ENCODE assay signal across 10 cellular contexts in the genomic region with DNA sequence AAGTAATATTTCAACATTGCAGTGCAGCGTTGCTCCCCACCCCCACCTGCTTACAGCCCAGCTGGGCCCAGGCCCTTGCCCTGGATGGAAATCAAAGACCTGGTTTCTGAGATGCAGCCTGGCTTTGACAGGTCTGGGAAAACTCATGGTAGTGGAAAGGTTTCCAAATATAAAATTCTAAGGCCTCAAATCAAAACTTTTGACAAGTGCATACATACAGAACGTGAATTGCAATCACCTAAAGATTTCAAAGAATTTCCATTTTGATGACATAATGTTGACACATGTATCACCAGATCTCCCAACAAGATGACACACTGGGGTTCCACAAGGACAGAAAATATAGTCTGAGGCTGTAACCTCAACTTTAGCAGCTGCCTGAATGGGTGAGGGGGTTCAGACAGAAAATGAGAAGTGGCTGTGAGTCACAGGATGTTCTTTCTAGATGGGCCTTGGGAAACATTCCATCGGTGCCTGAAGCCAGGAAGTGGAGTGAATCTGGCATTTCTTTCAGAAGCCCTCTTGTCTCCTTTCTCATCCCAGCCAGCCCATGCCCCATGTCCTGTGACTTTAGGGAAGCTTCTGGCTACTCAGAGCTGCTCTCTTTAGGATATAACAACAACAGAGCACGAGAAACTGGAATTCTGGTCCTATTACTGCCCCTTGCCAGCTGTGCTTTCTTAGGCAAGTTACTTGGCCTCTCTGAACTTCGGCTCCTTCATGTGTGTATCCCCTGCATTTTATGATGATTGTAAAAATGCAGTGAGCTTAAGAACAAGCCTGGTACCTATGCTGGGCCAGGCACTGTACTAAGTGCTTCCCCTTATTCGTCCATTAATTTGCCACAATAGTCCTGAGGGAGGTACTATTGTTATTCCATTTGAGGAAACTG. TPM values are rescaled to one million over a fixed set of nuclear protein-coding genes. Genes with fewer than 3 reads are reported as not detected.
DNase-seq lines count a peak whose midpoint lies in the region; ATAC-seq, FAIRE-seq and TF ChIP-seq lines count a peak whose summit lies in the region.
"Had no signal": no experiment of that assay in that cellular context is flagged by ENCODE, and none has a peak within 500 bp of the region (broad histone marks: within the 10 kb centered on the region; RNA-seq: fewer than 3 reads in every experiment).

No MANE protein-coding gene starts in this region.

- intact Hi-C loops in mammary epithelial cell (cut with micrococcal nuclease) (no loop called here), HepG2 (cut with micrococcal nuclease; ENCODE audit: unreplicated experiment) (no loop called here), transverse colon (cut with DNase I; ENCODE audit: low total_unique reads) (no loop called here)

- TF ChIP-seq POLR2A in HepG2 (IDR thresholded peaks at IDR 0.05; ENCODE audit: insufficient read depth in 1 of 2, low read depth in 2 of 2, low read length in 2 of 2) (no peak), transverse colon (IDR thresholded peaks at IDR 0.05) (no peak)

- H3K79me2 ChIP-seq in mammary epithelial cell (ENCODE audit: insufficient read depth, low read length) (peaks cover 6% of the 10 kb centered on the region), HepG2 (ENCODE audit: insufficient read depth, low read length) (peaks cover 56% of the 10 kb centered on the region)

- BruUV-seq in mammary epithelial cell (replicated peaks; lab: Mats Ljungman, UMichigan) = TSS peak; percentile 84
- BruUV-seq in HepG2 (replicated peaks; lab: Mats Ljungman, UMichigan) = TSS peak; percentile 2

- H3K27me3 ChIP-seq in mammary epithelial cell (ENCODE audit: insufficient read depth, low read length) (no peaks in the 10 kb centered on the region), HepG2 (ENCODE audit: control insufficient read depth in 1 of 2, insufficient read depth in 2 of 2, low read length in 2 of 2) (no peaks in the 10 kb centered on the region), transverse colon (no peaks in the 10 kb centered on the region)

- CTCF ChIA-PET in mammary epithelial cell (lab: Charles Lee; ENCODE audit: low non-redundant PET) = interaction anchor here (0.8 kb wide), 1 partner anchor 77 kb away, joined by 4 read pairs; no protein-coding TSS in a partner anchor
- CTCF ChIA-PET in HepG2 (lab: Yijun Ruan, JAX; ENCODE audit: low intra/inter-chr PET ratio, low total read pairs) = no interaction called here

- H3K9ac ChIP-seq in mammary epithelial cell (ENCODE audit: insufficient read depth, low read length) = no peak overlapping the region
- no peak overlapping the region for H3K9ac ChIP-seq in HepG2 (ENCODE audit: insufficient read depth, low read depth, low read length)
- H3K9ac ChIP-seq: KMS-11 had no signal

- ATAC-seq in activated T-cell treated with anti-CD3 and anti-CD28 coated beads, Interleukin-2, amount 50 U/mL, for 72 hours (replicated peaks in 1 of 2) = peak; percentile 57 to 63
- ATAC-seq in HepG2 = no peak; the same call in 1 of the 3 replicates
- no peak for ATAC-seq in GM19467 (IDR thresholded peaks at IDR 0.05; ENCODE audit: unreplicated experiment)
- no peak for ATAC-seq in GM21825 (IDR thresholded peaks at IDR 0.05; ENCODE audit: unreplicated experiment)

- peak overlapping the region; percentile 27 for H3K4me2 ChIP-seq in mammary epithelial cell (ENCODE audit: insufficient read depth, low read depth, low read length)
- H3K4me2 ChIP-seq in HepG2 (ENCODE audit: low read depth, low read length) = no peak overlapping the region
- H3K4me2 ChIP-seq: KMS-11 had no signal

- H3K9me3 Mint-ChIP-seq in activated T-cell treated with anti-CD3 and anti-CD28 coated beads, Interleukin-2, amount 50 U/mL, for 72 hours = no peaks in the 10 kb centered on the region
- no peaks in the 10 kb centered on the region for H3K9me3 Mint-ChIP-seq in activated T-cell treated with anti-CD3 and anti-CD28 coated beads, Interleukin-2, amount 50 U/mL, for 24 hours
- H3K9me3 Mint-ChIP-seq: central memory CD8-positive, alpha-beta T cell had no signal

- H2AFZ ChIP-seq in mammary epithelial cell (ENCODE audit: low read depth, low read length) (peak overlapping the region; percentile 41), HepG2 (ENCODE audit: low read length) (no peak overlapping the region)

- WGBS in mammary epithelial cell (ENCODE audit: low coverage, missing lambda C conversion rate) = 27% methylated on average over 6 of the region's 6 CpGs
- WGBS in HepG2 (ENCODE audit: low lambda C conversion rate) = 68% methylated on average over 6 of the region's 6 CpGs
- whole genome bisulfite sequencing in transverse colon (ENCODE audit: low coverage in 1 of 2), 2 donors = 48 to 62% methylated on average over 2 to 6 of the region's 6 CpGs

- POLR2A ChIA-PET in HepG2 (lab: Yijun Ruan, JAX) = interaction anchor here (0.9 kb wide), 1 partner anchor 13 kb away, joined by 3 read pairs; no protein-coding TSS in a partner anchor

- H3K4me3 Mint-ChIP-seq in activated T-cell treated with anti-CD3 and anti-CD28 coated beads, Interleukin-2, amount 50 U/mL, for 72 hours = no peak overlapping the region
- no peak overlapping the region for H3K4me3 Mint-ChIP-seq in activated T-cell treated with anti-CD3 and anti-CD28 coated beads, Interleukin-2, amount 50 U/mL, for 24 hours
- H3K4me3 Mint-ChIP-seq: central memory CD8-positive, alpha-beta T cell had no signal

- TF ChIP-seq EP300 in HepG2 (IDR thresholded peaks at IDR 0.05; ENCODE audit: low read depth in 2 of 2, low read length in 2 of 2) = no peak
- peak; percentile 43; the same call in 1 of the 2 replicates for TF ChIP-seq EP300 in HepG2 (CRISPR knock-in tag; IDR thresholded peaks at IDR 0.05; ENCODE audit: borderline replicate concordance)
- peak; percentile 60 for TF ChIP-seq EP300 in transverse colon (IDR thresholded peaks at IDR 0.05; ENCODE audit: low read depth)

- in situ Hi-C loops in mammary epithelial cell (cut with MboI; ENCODE audit: low sequenced_read_pairs in 2 of 2) (loop anchor here in 1 of 2 donors (25.0 kb wide), 2 partner anchors 289 to 539 kb away; no protein-coding TSS in a partner anchor), HepG2 (cut with HindIII; ENCODE audit: extremely low pct_ligation_motif_present, low pct_unique_long_range_greater_than_20kb) (no loop called here), transverse colon (cut with MboI; ENCODE audit: low pct_ligation_motif_present in 1 of 4, low pct_unique_long_range_greater_than_20kb in 1 of 4, low sequenced_read_pairs in 3 of 4) (loop anchor here in 1 of 4 donors (25.0 kb wide), 1 partner anchor 539 kb away; no protein-coding TSS in a partner anchor)

- dilution Hi-C loops in mammary epithelial cell (cut with HindIII; ENCODE audit: low sequenced_read_pairs) = no loop called here

- H3K27ac ChIP-seq in mammary epithelial cell (ENCODE audit: insufficient read depth, low read depth, low read length) (peak overlapping the region; percentile 68), HepG2 (ENCODE audit: extremely low read length, insufficient read depth, low read length) (peak overlapping the region; percentile 29), transverse colon (peak overlapping the region; percentile 60 to 81 (median 72))
- H3K27ac ChIP-seq: KMS-11 had no signal

- H3K4me1 ChIP-seq in mammary epithelial cell (ENCODE audit: insufficient read depth, low read length) (peaks cover 54% of the 10 kb centered on the region), HepG2 (ENCODE audit: insufficient read depth, low read length) (peaks cover 71% of the 10 kb centered on the region), transverse colon (peaks cover 28 to 60% (median 37%) of the 10 kb centered on the region in 4 donors)

- no peak overlapping the region for H3K27ac Mint-ChIP-seq in activated T-cell treated with anti-CD3 and anti-CD28 coated beads, Interleukin-2, amount 50 U/mL, for 72 hours
- H3K27ac Mint-ChIP-seq in activated T-cell treated with anti-CD3 and anti-CD28 coated beads, Interleukin-2, amount 50 U/mL, for 24 hours = no peak overlapping the region

- H4K20me1 ChIP-seq in mammary epithelial cell (ENCODE audit: insufficient read depth, low read length) (no peaks in the 10 kb centered on the region), HepG2 (ENCODE audit: insufficient read depth, low read length) (peaks cover 22% of the 10 kb centered on the region; the same call in 1 of the 2 replicates)

- H3K36me3 Mint-ChIP-seq in activated T-cell treated with anti-CD3 and anti-CD28 coated beads, Interleukin-2, amount 50 U/mL, for 72 hours (ENCODE audit: insufficient read depth in 2 of 2) = peaks cover 0 to 4% of the 10 kb centered on the region in 2 donors
- no peaks in the 10 kb centered on the region for H3K36me3 Mint-ChIP-seq in activated T-cell treated with anti-CD3 and anti-CD28 coated beads, Interleukin-2, amount 50 U/mL, for 24 hours (ENCODE audit: low read depth)

- H3K27me3 Mint-ChIP-seq in activated T-cell treated with anti-CD3 and anti-CD28 coated beads, Interleukin-2, amount 50 U/mL, for 72 hours (ENCODE audit: low read depth) = no peaks in the 10 kb centered on the region
- H3K27me3 Mint-ChIP-seq in activated T-cell treated with anti-CD3 and anti-CD28 coated beads, Interleukin-2, amount 50 U/mL, for 24 hours = no peaks in the 10 kb centered on the region

- no peak for TF ChIP-seq CTCF in mammary epithelial cell (conservative IDR thresholded peaks at IDR 0.05 in 1 of 2, IDR thresholded peaks at IDR 0.05 in 1 of 2; ENCODE audit: extremely low read depth in 1 of 2, insufficient read depth in 1 of 2, low read depth in 1 of 2, low read length in 2 of 2)
- no peak for TF ChIP-seq CTCF in HepG2 (CRISPR knock-in tag; IDR thresholded peaks at IDR 0.05)
- no peak for TF ChIP-seq CTCF in transverse colon (IDR thresholded peaks at IDR 0.05)

- peaks cover 7% of the 10 kb centered on the region for H3K4me1 Mint-ChIP-seq in activated T-cell treated with anti-CD3 and anti-CD28 coated beads, Interleukin-2, amount 50 U/mL, for 72 hours (ENCODE audit: low read depth)
- peaks cover 5% of the 10 kb centered on the region for H3K4me1 Mint-ChIP-seq in activated T-cell treated with anti-CD3 and anti-CD28 coated beads, Interleukin-2, amount 50 U/mL, for 24 hours (ENCODE audit: low read depth)
- H3K4me1 Mint-ChIP-seq: central memory CD8-positive, alpha-beta T cell had no signal

- no peak for FAIRE-seq in HepG2 (lab: Jason Lieb, UNC)

- no peak overlapping the region for H3K4me3 ChIP-seq in mammary epithelial cell (replicated peaks in 1 of 3; ENCODE audit: insufficient read depth in 1 of 3, low read depth in 2 of 3, low read length in 3 of 3)
- no peak overlapping the region for H3K4me3 ChIP-seq in HepG2 (replicated peaks in 1 of 3; ENCODE audit: insufficient read depth in 1 of 3, low read depth in 2 of 3, low read length in 3 of 3)
- no peak overlapping the region for H3K4me3 ChIP-seq in transverse colon

- no peak for DNase-seq in activated T-cell treated with anti-CD3 and anti-CD28 coated beads, Interleukin-2, amount 50 U/mL, for 72 hours
- DNase-seq in activated T-cell treated with anti-CD3 and anti-CD28 coated beads, Interleukin-2, amount 50 U/mL, for 24 hours = no peak
- DNase-seq in mammary epithelial cell (peak; percentile 97), HepG2 (ENCODE audit: low spot score) (peak; percentile 80), transverse colon (peak; percentile 28), SHP77 treated with DMSO at 0.1 percent for 48 hours (lab: John Stamatoyannopoulos, UW) (no peak)

- TF ChIP-seq RAD21 in HepG2 (CRISPR knock-in tag; IDR thresholded peaks at IDR 0.05) = no peak

- no peaks in the 10 kb centered on the region for H3K36me3 ChIP-seq in mammary epithelial cell (ENCODE audit: insufficient read depth, low read length)
- H3K36me3 ChIP-seq in HepG2 (replicated peaks in 1 of 2; ENCODE audit: control insufficient read depth in 1 of 2, insufficient read depth in 2 of 2, low read length in 2 of 2) = peaks cover 34 to 82% of the 10 kb centered on the region in 2 experiments
- H3K36me3 ChIP-seq in transverse colon = peaks cover 0 to 4% (median 0%) of the 10 kb centered on the region in 4 donors

- H3K9me3 ChIP-seq in mammary epithelial cell (replicated peaks; ENCODE audit: insufficient read depth, low read length) (no peaks in the 10 kb centered on the region), HepG2 (ENCODE audit: low read length) (no peaks in the 10 kb centered on the region), transverse colon (no peaks in the 10 kb centered on the region)

RNA-seq across cellular contexts. Expression of a gene that starts 54.8 kb away (rescaled TPM):
- total RNA-seq in activated T-cell treated with anti-CD3 and anti-CD28 coated beads, Interleukin-2, amount 50 U/mL, for 72 hours = 10 to 100 TPM; 12.4 to 19.5 TPM
- 10 to 100 TPM; 22.5 to 48.2 TPM for total RNA-seq in mammary epithelial cell
- polyA plus RNA-seq in mammary epithelial cell = 5.7 TPM
- 31.9 TPM for polyA minus RNA-seq in mammary epithelial cell
- 40.0 and 63.8 TPM in 2 replicates for total RNA-seq in HepG2 (2016; rRNA removed; fragmentation: Illumina TruSeq; extraction: Trizol)
- total RNA-seq in HepG2 (2016; cell fraction: cytosol; rRNA removed; fragmentation: Illumina TruSeq; extraction: Trizol; ENCODE audit: low read depth) = 8.1 and 10.0 TPM in 2 replicates
- total RNA-seq in HepG2 (2016; cell fraction: insoluble cytoplasmic fraction; rRNA removed; fragmentation: Illumina TruSeq; extraction: Trizol) = 36.2 and 63.5 TPM in 2 replicates
- 10.8 and 13.5 TPM in 2 replicates for total RNA-seq in HepG2 (2016; cell fraction: membrane; rRNA removed; fragmentation: Illumina TruSeq; extraction: Trizol)
- 111 and 125 TPM in 2 replicates for total RNA-seq in HepG2 (2016; cell fraction: nucleus; rRNA removed; fragmentation: Illumina TruSeq; extraction: Trizol)
- 26.8 and 30.0 TPM in 2 replicates for polyA plus RNA-seq in HepG2 (2011; rRNA removed)
- 23.6 and 27.4 TPM in 2 replicates for polyA plus RNA-seq in HepG2 (2011; cell fraction: cytosol; rRNA removed)
- 74.2 and 77.9 TPM in 2 replicates for polyA plus RNA-seq in HepG2 (2011; cell fraction: nucleus; rRNA removed)
- 16.8 and 28.4 TPM in 2 replicates for polyA plus RNA-seq in HepG2 (2012)
- 1.1 TPM in 2 replicates for polyA plus RNA-seq in HepG2 (2016; cell fraction: cytosol; fragmentation: Illumina TruSeq; extraction: Trizol; ENCODE audit: low read depth)
- 13.1 and 13.8 TPM in 2 replicates for polyA plus RNA-seq in HepG2 (2016; cell fraction: insoluble cytoplasmic fraction; fragmentation: Illumina TruSeq; extraction: Trizol; ENCODE audit: low read depth)
- polyA plus RNA-seq in HepG2 (2016; cell fraction: membrane; fragmentation: Illumina TruSeq; extraction: Trizol; ENCODE audit: low read depth) = 2.0 and 2.5 TPM in 2 replicates
- polyA plus RNA-seq in HepG2 (2016; cell fraction: nucleus; fragmentation: Illumina TruSeq; extraction: Trizol; ENCODE audit: insufficient read depth, low read depth) = 64.5 and 67.0 TPM in 2 replicates
- 0.51 and 497 TPM in 2 replicates for polyA minus RNA-seq in HepG2 (2011; rRNA and poly(A)+ RNA removed; ENCODE audit: low replicate concordance)
- 94.8 and 127 TPM in 2 replicates for polyA minus RNA-seq in HepG2 (2011; cell fraction: cytosol; rRNA and poly(A)+ RNA removed)
- 220 and 287 TPM in 2 replicates for polyA minus RNA-seq in HepG2 (2011; cell fraction: nucleus; rRNA and poly(A)+ RNA removed)
- 10 to 100 TPM; 20.5 to 67.3 (median 60.5) TPM for total RNA-seq in transverse colon

Comparison
In these comparisons a context has a peak if more than half of its experiments do, and no peak if none do; other contexts are left out.
1. ATAC-seq: peak in activated T-cell treated with anti-CD3 and anti-CD28 coated beads, Interleukin-2, amount 50 U/mL, for 72 hours (2 of 2); none in HepG2 (single experiment), GM19467 (single experiment) and GM21825 (single experiment).
2. DNase-seq: peak in mammary epithelial cell (single experiment), HepG2 (single experiment) and transverse colon (single experiment); none in activated T-cell treated with anti-CD3 and anti-CD28 coated beads, Interleukin-2, amount 50 U/mL, for 72 hours (0 of 2), activated T-cell treated with anti-CD3 and anti-CD28 coated beads, Interleukin-2, amount 50 U/mL, for 24 hours (single experiment) and SHP77 treated with DMSO at 0.1 percent for 48 hours (single experiment).
3. Peak in every context shown above with its lines, with median percentiles within 50 percentile points of each other: H3K27ac ChIP-seq.